In genomic region chr17:17847102-17847501, GRCh38 we compare ENCODE assay signal across 25 cellular contexts. TPM values are rescaled to one million over a fixed set of nuclear protein-coding genes. Genes with fewer than 3 reads are reported as not detected.
DNase-seq lines count a peak whose midpoint lies in the region; ATAC-seq and TF ChIP-seq lines count a peak whose summit lies in the region.
"Had no signal": no experiment of that assay in that cellular context is flagged by ENCODE, and none has a peak within 500 bp of the region (broad histone marks: within the 10 kb centered on the region; RNA-seq: fewer than 3 reads in every experiment).

No MANE protein-coding gene starts in this region.

- no peak for TF ChIP-seq CTCF in CD8-positive, alpha-beta T cell (IDR thresholded peaks at IDR 0.05)
- TF ChIP-seq CTCF in neural progenitor cell (IDR thresholded peaks at IDR 0.05) = no peak

- no peaks in the 10 kb centered on the region for H3K9me3 Mint-ChIP-seq in activated naive CD4-positive, alpha-beta T cell treated with anti-CD3 and anti-CD28 coated beads, Interleukin-2, amount 10 ng/mL, durations not matched to agents 7 days and 5 days
- no peaks in the 10 kb centered on the region for H3K9me3 Mint-ChIP-seq in CD8-positive, alpha-beta T cell
- H3K9me3 Mint-ChIP-seq in activated CD8-positive, alpha-beta T cell treated with anti-CD3 and anti-CD28 coated beads, Interleukin-2, amount 10 ng/mL, durations not matched to agents 7 days and 5 days (ENCODE audit: insufficient read depth) = no peaks in the 10 kb centered on the region
- H3K9me3 Mint-ChIP-seq in neural progenitor cell = no peaks in the 10 kb centered on the region
- H3K9me3 Mint-ChIP-seq: activated T-helper 2 cell treated with anti-CD3 and anti-CD28 coated beads, Interferon-gamma antibody, Interleukin-2, Interleukin-4, amounts not matched to agents 10 μg/mL and 5 μg/mL and 100 μg/mL, durations not matched to agents 14 hours and 24 hours and 36 hours; HFFc6; natural killer cell had no signal

- no peak overlapping the region for H3K4me3 Mint-ChIP-seq in activated naive CD4-positive, alpha-beta T cell treated with anti-CD3 and anti-CD28 coated beads, Interleukin-2, amount 10 ng/mL, durations not matched to agents 7 days and 5 days
- H3K4me3 Mint-ChIP-seq in CD8-positive, alpha-beta T cell = no peak overlapping the region
- H3K4me3 Mint-ChIP-seq in activated CD8-positive, alpha-beta T cell treated with anti-CD3 and anti-CD28 coated beads, Interleukin-2, amount 10 ng/mL, durations not matched to agents 7 days and 5 days = no peak overlapping the region
- no peak overlapping the region for H3K4me3 Mint-ChIP-seq in neural progenitor cell
- H3K4me3 Mint-ChIP-seq: HFFc6, natural killer cell had no signal

- no peaks in the 10 kb centered on the region for H3K27me3 Mint-ChIP-seq in activated naive CD4-positive, alpha-beta T cell treated with anti-CD3 and anti-CD28 coated beads, Interleukin-2, amount 10 ng/mL, durations not matched to agents 7 days and 5 days
- no peaks in the 10 kb centered on the region for H3K27me3 Mint-ChIP-seq in CD8-positive, alpha-beta T cell (ENCODE audit: low read depth)
- H3K27me3 Mint-ChIP-seq in activated CD8-positive, alpha-beta T cell treated with anti-CD3 and anti-CD28 coated beads, Interleukin-2, amount 10 ng/mL, durations not matched to agents 7 days and 5 days (ENCODE audit: low read depth) = no peaks in the 10 kb centered on the region
- peaks cover under 1% of the 10 kb centered on the region for H3K27me3 Mint-ChIP-seq in neural progenitor cell (ENCODE audit: insufficient read depth, low read depth)

- no peak overlapping the region for H3K4me2 ChIP-seq in neural progenitor cell
- H3K4me2 ChIP-seq: KMS-11 had no signal

- H3K79me2 ChIP-seq in neural progenitor cell (ENCODE audit: low read depth) = no peaks in the 10 kb centered on the region

- ATAC-seq in CD8-positive, alpha-beta T cell = no peak
- ATAC-seq in activated CD8-positive, alpha-beta T cell treated with anti-CD3 and anti-CD28 coated beads, Interleukin-2, amount 10 ng/mL, durations not matched to agents 7 days and 5 days = no peak
- ATAC-seq: natural killer cell had no signal

- H3K27ac Mint-ChIP-seq in activated naive CD4-positive, alpha-beta T cell treated with anti-CD3 and anti-CD28 coated beads, Interleukin-2, amount 10 ng/mL, durations not matched to agents 7 days and 5 days = peak overlapping the region; percentile 99
- H3K27ac Mint-ChIP-seq in CD8-positive, alpha-beta T cell = peak overlapping the region; percentile 72
- H3K27ac Mint-ChIP-seq in activated CD8-positive, alpha-beta T cell treated with anti-CD3 and anti-CD28 coated beads, Interleukin-2, amount 10 ng/mL, durations not matched to agents 7 days and 5 days = peak overlapping the region; percentile 72
- peak overlapping the region; percentile 33 for H3K27ac Mint-ChIP-seq in neural progenitor cell
- H3K27ac Mint-ChIP-seq: activated T-helper 2 cell treated with anti-CD3 and anti-CD28 coated beads, Interferon-gamma antibody, Interleukin-2, Interleukin-4, amounts not matched to agents 10 μg/mL and 5 μg/mL and 100 μg/mL, durations not matched to agents 14 hours and 24 hours and 36 hours; HFFc6 had no signal

- no peak for DNase-seq in activated naive CD4-positive, alpha-beta T cell treated with anti-CD3 and anti-CD28 coated beads, Interleukin-2, amount 10 ng/mL, durations not matched to agents 7 days and 5 days
- DNase-seq in activated naive CD4-positive, alpha-beta T cell treated with Interleukin-2 at 50 U/mL for 16 hours = no peak
- DNase-seq in CD8-positive, alpha-beta T cell = no peak
- no peak for DNase-seq in activated CD8-positive, alpha-beta T cell treated with anti-CD3 and anti-CD28 coated beads, Interleukin-2, amount 10 ng/mL, durations not matched to agents 7 days and 5 days
- no peak for DNase-seq in neural progenitor cell (ENCODE audit: low spot score)
- DNase-seq in EL = no peak
- no peak for DNase-seq in NCI-H226
- DNase-seq in NCI-H2107 (lab: John Stamatoyannopoulos, UW) = no peak
- DNase-seq: ACHN; activated CD8-positive, alpha-beta memory T cell treated with anti-CD3 and anti-CD28 coated beads, Interleukin-2, amount 50 U/mL, for 48 hours; amniotic stem cell; brain microvascular endothelial cell; HFFc6; midbrain; natural killer cell; NCI-H1417 treated with DMSO at 0.1 percent for 48 hours; NCI-H2081 treated with DMSO at 0.1 percent for 48 hours; NCI-H446; NCI-H82; RPMI8226; transverse colon had no signal

- intact Hi-C loops in CD8-positive, alpha-beta T cell (cut with DNase I, micrococcal nuclease) = no loop called here

- H3K9ac ChIP-seq in neural progenitor cell = no peak overlapping the region
- H3K9ac ChIP-seq: KMS-11 had no signal

- peaks cover 61% of the 10 kb centered on the region for H3K4me1 Mint-ChIP-seq in activated naive CD4-positive, alpha-beta T cell treated with anti-CD3 and anti-CD28 coated beads, Interleukin-2, amount 10 ng/mL, durations not matched to agents 7 days and 5 days
- peaks cover 55% of the 10 kb centered on the region for H3K4me1 Mint-ChIP-seq in CD8-positive, alpha-beta T cell (ENCODE audit: low read depth)
- peaks cover 63% of the 10 kb centered on the region for H3K4me1 Mint-ChIP-seq in activated CD8-positive, alpha-beta T cell treated with anti-CD3 and anti-CD28 coated beads, Interleukin-2, amount 10 ng/mL, durations not matched to agents 7 days and 5 days (ENCODE audit: low read depth)
- H3K4me1 Mint-ChIP-seq in neural progenitor cell = peaks cover 57% of the 10 kb centered on the region

- H4K20me1 ChIP-seq in neural progenitor cell (ENCODE audit: low read depth) = no peaks in the 10 kb centered on the region

- peaks cover 21% of the 10 kb centered on the region for H3K36me3 Mint-ChIP-seq in activated naive CD4-positive, alpha-beta T cell treated with anti-CD3 and anti-CD28 coated beads, Interleukin-2, amount 10 ng/mL, durations not matched to agents 7 days and 5 days
- H3K36me3 Mint-ChIP-seq in CD8-positive, alpha-beta T cell = peaks cover 12% of the 10 kb centered on the region
- H3K36me3 Mint-ChIP-seq in activated CD8-positive, alpha-beta T cell treated with anti-CD3 and anti-CD28 coated beads, Interleukin-2, amount 10 ng/mL, durations not matched to agents 7 days and 5 days (ENCODE audit: low read depth) = peaks cover 21% of the 10 kb centered on the region
- H3K36me3 Mint-ChIP-seq in neural progenitor cell = no peaks in the 10 kb centered on the region
- H3K36me3 Mint-ChIP-seq: natural killer cell had no signal

- H2AFZ ChIP-seq in neural progenitor cell (replicated peaks) = no peak overlapping the region

- H3K9me3 ChIP-seq in CD8-positive, alpha-beta T cell (ENCODE audit: low read length) = no peaks in the 10 kb centered on the region
- H3K9me3 ChIP-seq in neural progenitor cell (ENCODE audit: low read depth) = no peaks in the 10 kb centered on the region
- H3K9me3 ChIP-seq: transverse colon had no signal

- H3K27ac ChIP-seq in CD8-positive, alpha-beta T cell (ENCODE audit: low read depth, low read length) = no peak overlapping the region
- H3K27ac ChIP-seq in neural progenitor cell = no peak overlapping the region
- H3K27ac ChIP-seq: brain microvascular endothelial cell, epithelial cell of prostate, KMS-11, transverse colon had no signal

- CTCF ChIA-PET in activated naive CD4-positive, alpha-beta T cell treated with anti-CD3 and anti-CD28 coated beads, Interleukin-2, amount 10 ng/mL, durations not matched to agents 7 days and 5 days (lab: Charles Lee) = no interaction called here
- CTCF ChIA-PET in CD8-positive, alpha-beta T cell (lab: Charles Lee) = interaction anchor here (0.9 to 19.1 kb wide), 2 partner anchors 13 to 36 kb away, joined by 3 to 308 read pairs; no protein-coding TSS in a partner anchor
- CTCF ChIA-PET in activated CD8-positive, alpha-beta T cell treated with anti-CD3 and anti-CD28 coated beads, Interleukin-2, amount 10 ng/mL, durations not matched to agents 7 days and 5 days (lab: Charles Lee) = interaction anchor here (3.4 kb wide), 1 partner anchor 11 kb away, joined by 33 read pairs; the partner anchor contains the start of gene SREBF1

- H3K4me3 ChIP-seq in CD8-positive, alpha-beta T cell (ENCODE audit: low read depth, low read length) = no peak overlapping the region
- no peak overlapping the region for H3K4me3 ChIP-seq in neural progenitor cell
- H3K4me3 ChIP-seq: skin epidermis, transverse colon had no signal

- H3F3A ChIP-seq in neural progenitor cell (ENCODE audit: low read depth) = peaks cover 8% of the 10 kb centered on the region

- POLR2A ChIA-PET in CD8-positive, alpha-beta T cell (lab: Charles Lee) = no interaction called here
- POLR2A ChIA-PET in activated CD8-positive, alpha-beta T cell treated with anti-CD3 and anti-CD28 coated beads, Interleukin-2, amount 10 ng/mL, durations not matched to agents 7 days and 5 days (lab: Charles Lee) = interaction anchor here (5.6 kb wide), 1 partner anchor 10 kb away, joined by 117 read pairs; the partner anchor contains the start of gene SREBF1

- peaks cover 58% of the 10 kb centered on the region for H3K4me1 ChIP-seq in CD8-positive, alpha-beta T cell (ENCODE audit: insufficient read depth, low read length)
- peaks cover 51% of the 10 kb centered on the region for H3K4me1 ChIP-seq in neural progenitor cell

- no peaks in the 10 kb centered on the region for H3K36me3 ChIP-seq in CD8-positive, alpha-beta T cell (ENCODE audit: insufficient read depth, low read length)
- H3K36me3 ChIP-seq in neural progenitor cell = no peaks in the 10 kb centered on the region
- H3K36me3 ChIP-seq: brain microvascular endothelial cell, transverse colon had no signal

- H3K27me3 ChIP-seq in CD8-positive, alpha-beta T cell (ENCODE audit: insufficient read depth, low read length) = no peaks in the 10 kb centered on the region
- no peaks in the 10 kb centered on the region for H3K27me3 ChIP-seq in neural progenitor cell
- H3K27me3 ChIP-seq: brain microvascular endothelial cell, transverse colon had no signal

RNA-seq across cellular contexts. Expression of gene SREBF1, which starts 10.3 kb away (rescaled TPM):
- 100 to 1,000 TPM; 401 to 412 TPM for total RNA-seq in CD8-positive, alpha-beta T cell
- 100 to 1,000 TPM; 212 to 254 TPM for total RNA-seq in activated CD8-positive, alpha-beta T cell treated with anti-CD3 and anti-CD28 coated beads, Interleukin-2, amount 10 ng/mL, durations not matched to agents 7 days and 5 days
- total RNA-seq in neural progenitor cell (ENCODE audit: low replicate concordance) = 12.7 and 41.0 TPM in 2 replicates

Comparison
In these comparisons a context has a peak if more than half of its experiments do, and no peak if none do; other contexts are left out.
1. H3K27ac Mint-ChIP-seq: peak in every context shown above with its lines; median percentile 99 in activated naive CD4-positive, alpha-beta T cell treated with anti-CD3 and anti-CD28 coated beads, Interleukin-2, amount 10 ng/mL, durations not matched to agents 7 days and 5 days; 72 in CD8-positive, alpha-beta T cell; 72 in activated CD8-positive, alpha-beta T cell treated with anti-CD3 and anti-CD28 coated beads, Interleukin-2, amount 10 ng/mL, durations not matched to agents 7 days and 5 days; 33 in neural progenitor cell.